In the genomic region with DNA sequence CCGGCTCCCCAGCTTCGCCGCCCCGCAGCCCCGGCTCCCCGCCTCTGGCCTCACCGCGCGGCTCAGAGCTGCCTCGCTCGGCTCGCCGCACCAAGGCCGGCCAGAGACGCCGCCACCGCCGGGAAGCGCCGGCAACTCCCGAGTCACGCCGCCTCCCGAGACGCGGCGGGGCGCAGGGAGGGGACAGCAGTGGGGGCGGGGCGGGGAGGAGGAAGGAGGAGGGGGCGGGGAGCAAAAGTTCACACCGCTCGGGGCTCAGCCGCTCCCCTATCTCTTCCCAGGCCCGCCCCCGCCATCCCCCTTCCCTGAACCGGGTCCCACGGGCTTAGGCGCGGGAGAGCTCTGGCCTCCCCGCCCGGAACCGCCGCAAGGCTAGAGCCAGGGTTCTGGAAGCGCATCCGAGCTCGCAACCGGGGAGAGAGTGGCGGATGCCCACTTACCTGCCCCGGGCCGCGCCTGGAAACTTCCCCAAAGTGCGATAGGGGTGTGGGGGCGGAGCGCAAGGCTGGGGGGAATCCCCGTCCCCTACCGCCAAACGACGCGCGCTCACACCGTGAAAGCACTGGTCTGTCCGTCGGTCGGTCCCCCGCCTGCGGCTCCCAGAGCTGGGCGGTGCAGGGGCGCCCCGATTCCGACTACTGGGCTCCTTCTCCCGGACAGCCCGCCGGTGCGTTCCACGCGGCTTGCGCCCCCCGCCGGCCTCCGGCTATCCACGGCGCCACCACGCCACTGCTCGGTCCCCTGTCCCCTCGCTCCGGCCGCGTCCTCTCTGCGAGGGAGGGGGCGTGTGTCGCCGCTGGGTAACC, we compare ENCODE assay signal across 1 cellular context.
TF ChIP-seq lines count a peak whose summit lies in the region.

No MANE protein-coding gene starts in this region.

TF ChIP-seq in HepG2, 621 proteins besides CTCF, POLR2A, EP300 and RAD21 (continues in another document):
- TF ChIP-seq, protein P1, sequence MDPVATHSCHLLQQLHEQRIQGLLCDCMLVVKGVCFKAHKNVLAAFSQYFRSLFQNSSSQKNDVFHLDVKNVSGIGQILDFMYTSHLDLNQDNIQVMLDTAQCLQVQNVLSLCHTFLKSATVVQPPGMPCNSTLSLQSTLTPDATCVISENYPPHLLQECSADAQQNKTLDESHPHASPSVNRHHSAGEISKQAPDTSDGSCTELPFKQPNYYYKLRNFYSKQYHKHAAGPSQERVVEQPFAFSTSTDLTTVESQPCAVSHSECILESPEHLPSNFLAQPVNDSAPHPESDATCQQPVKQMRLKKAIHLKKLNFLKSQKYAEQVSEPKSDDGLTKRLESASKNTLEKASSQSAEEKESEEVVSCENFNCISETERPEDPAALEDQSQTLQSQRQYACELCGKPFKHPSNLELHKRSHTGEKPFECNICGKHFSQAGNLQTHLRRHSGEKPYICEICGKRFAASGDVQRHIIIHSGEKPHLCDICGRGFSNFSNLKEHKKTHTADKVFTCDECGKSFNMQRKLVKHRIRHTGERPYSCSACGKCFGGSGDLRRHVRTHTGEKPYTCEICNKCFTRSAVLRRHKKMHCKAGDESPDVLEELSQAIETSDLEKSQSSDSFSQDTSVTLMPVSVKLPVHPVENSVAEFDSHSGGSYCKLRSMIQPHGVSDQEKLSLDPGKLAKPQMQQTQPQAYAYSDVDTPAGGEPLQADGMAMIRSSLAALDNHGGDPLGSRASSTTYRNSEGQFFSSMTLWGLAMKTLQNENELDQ (CRISPR knock-in tag; IDR thresholded peaks at IDR 0.05; ENCODE audit: borderline replicate concordance) = no peak
- TF ChIP-seq TEAD2 (CRISPR knock-in tag; IDR thresholded peaks at IDR 0.05) (no peak), ZNF547 (CRISPR knock-in tag; IDR thresholded peaks at IDR 0.05) (no peak), HMG20A (CRISPR knock-in tag; IDR thresholded peaks at IDR 0.05; ENCODE audit: borderline replicate concordance) (no peak), SATB2 (CRISPR knock-in tag; IDR thresholded peaks at IDR 0.05) (no peak), CBX2 (IDR thresholded peaks at IDR 0.05; ENCODE audit: low read depth, low read length) (no peak), CBX2 (CRISPR knock-in tag; IDR thresholded peaks at IDR 0.05; ENCODE audit: low read depth) (0 out of 2 replicates have a peak, but pooled peaks have one; percentile 50), ZNF263 (CRISPR knock-in tag; IDR thresholded peaks at IDR 0.05) (no peak), TMF1 (CRISPR knock-in tag; IDR thresholded peaks at IDR 0.05; ENCODE audit: low read depth) (0 out of 2 replicates have a peak, but pooled peaks have one; percentile 45), HCFC1 (IDR thresholded peaks at IDR 0.05; ENCODE audit: low read depth, low read length) (no peak), SAP130 (CRISPR knock-in tag; IDR thresholded peaks at IDR 0.05; ENCODE audit: low read depth) (peak; percentile 20; the same call in 1 of the 2 replicates), ZSCAN20 (CRISPR knock-in tag; IDR thresholded peaks at IDR 0.05; ENCODE audit: borderline replicate concordance) (no peak), ZNF34 (CRISPR knock-in tag; IDR thresholded peaks at IDR 0.05; ENCODE audit: borderline replicate concordance) (0 out of 2 replicates have a peak, but pooled peaks have one; percentile 47), ZFX (CRISPR knock-in tag; IDR thresholded peaks at IDR 0.05; ENCODE audit: low read depth) (peak; percentile 58), TCF12 (IDR thresholded peaks at IDR 0.05) (no peak), TCF12 (CRISPR knock-in tag; IDR thresholded peaks at IDR 0.05) (no peak), RCOR2 (CRISPR knock-in tag; IDR thresholded peaks at IDR 0.05) (no peak), BHLHE40 (IDR thresholded peaks at IDR 0.05; ENCODE audit: low read length) (no peak), RFXANK (CRISPR knock-in tag; IDR thresholded peaks at IDR 0.05) (no peak), MTF1 (CRISPR knock-in tag; IDR thresholded peaks at IDR 0.05) (no peak), TOE1 (CRISPR knock-in tag; IDR thresholded peaks at IDR 0.05) (no peak), ELF4 (CRISPR knock-in tag; IDR thresholded peaks at IDR 0.05; ENCODE audit: borderline replicate concordance) (no peak), ZNF225 (CRISPR knock-in tag; IDR thresholded peaks at IDR 0.05) (no peak), POLR2AphosphoS5 (IDR thresholded peaks at IDR 0.05; ENCODE audit: low read depth, low read length) (peak; percentile 17; the same call in 1 of the 2 replicates), NFATC3 (CRISPR knock-in tag; IDR thresholded peaks at IDR 0.05) (0 out of 2 replicates have a peak, but pooled peaks have one; percentile 33), ZNF430 (CRISPR knock-in tag; IDR thresholded peaks at IDR 0.05) (peak; percentile 69), HOXA9 (CRISPR knock-in tag; IDR thresholded peaks at IDR 0.05; ENCODE audit: borderline replicate concordance) (no peak), ZNF235 (CRISPR knock-in tag; IDR thresholded peaks at IDR 0.05; ENCODE audit: borderline replicate concordance) (0 out of 2 replicates have a peak, but pooled peaks have one; percentile 63), ZC3H13 (CRISPR knock-in tag; IDR thresholded peaks at IDR 0.05) (peak; percentile 43; the same call in 1 of the 2 replicates), SNAPC2 (CRISPR knock-in tag; IDR thresholded peaks at IDR 0.05) (0 out of 2 replicates have a peak, but pooled peaks have one; percentile 52), EED (CRISPR knock-in tag; IDR thresholded peaks at IDR 0.05) (no peak), NCOA2 (CRISPR knock-in tag; IDR thresholded peaks at IDR 0.05) (no peak)
- TF ChIP-seq, protein P2, sequence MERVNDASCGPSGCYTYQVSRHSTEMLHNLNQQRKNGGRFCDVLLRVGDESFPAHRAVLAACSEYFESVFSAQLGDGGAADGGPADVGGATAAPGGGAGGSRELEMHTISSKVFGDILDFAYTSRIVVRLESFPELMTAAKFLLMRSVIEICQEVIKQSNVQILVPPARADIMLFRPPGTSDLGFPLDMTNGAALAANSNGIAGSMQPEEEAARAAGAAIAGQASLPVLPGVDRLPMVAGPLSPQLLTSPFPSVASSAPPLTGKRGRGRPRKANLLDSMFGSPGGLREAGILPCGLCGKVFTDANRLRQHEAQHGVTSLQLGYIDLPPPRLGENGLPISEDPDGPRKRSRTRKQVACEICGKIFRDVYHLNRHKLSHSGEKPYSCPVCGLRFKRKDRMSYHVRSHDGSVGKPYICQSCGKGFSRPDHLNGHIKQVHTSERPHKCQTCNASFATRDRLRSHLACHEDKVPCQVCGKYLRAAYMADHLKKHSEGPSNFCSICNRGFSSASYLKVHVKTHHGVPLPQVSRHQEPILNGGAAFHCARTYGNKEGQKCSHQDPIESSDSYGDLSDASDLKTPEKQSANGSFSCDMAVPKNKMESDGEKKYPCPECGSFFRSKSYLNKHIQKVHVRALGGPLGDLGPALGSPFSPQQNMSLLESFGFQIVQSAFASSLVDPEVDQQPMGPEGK (CRISPR knock-in tag; IDR thresholded peaks at IDR 0.05) = no peak; the same call in none of the 2 replicates
- TF ChIP-seq, protein P3, sequence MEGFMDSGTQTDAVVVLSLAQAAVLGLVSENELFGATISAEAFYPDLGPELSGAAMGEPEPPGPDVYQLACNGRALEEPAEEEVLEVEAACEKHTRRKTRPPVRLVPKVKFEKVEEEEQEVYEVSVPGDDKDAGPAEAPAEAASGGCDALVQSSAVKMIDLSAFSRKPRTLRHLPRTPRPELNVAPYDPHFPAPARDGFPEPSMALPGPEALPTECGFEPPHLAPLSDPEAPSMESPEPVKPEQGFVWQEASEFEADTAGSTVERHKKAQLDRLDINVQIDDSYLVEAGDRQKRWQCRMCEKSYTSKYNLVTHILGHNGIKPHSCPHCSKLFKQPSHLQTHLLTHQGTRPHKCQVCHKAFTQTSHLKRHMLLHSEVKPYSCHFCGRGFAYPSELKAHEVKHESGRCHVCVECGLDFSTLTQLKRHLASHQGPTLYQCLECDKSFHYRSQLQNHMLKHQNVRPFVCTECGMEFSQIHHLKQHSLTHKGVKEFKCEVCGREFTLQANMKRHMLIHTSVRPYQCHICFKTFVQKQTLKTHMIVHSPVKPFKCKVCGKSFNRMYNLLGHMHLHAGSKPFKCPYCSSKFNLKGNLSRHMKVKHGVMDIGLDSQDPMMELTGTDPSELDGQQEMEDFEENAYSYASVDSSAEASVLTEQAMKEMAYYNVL (CRISPR knock-in tag; IDR thresholded peaks at IDR 0.05; ENCODE audit: borderline replicate concordance) = peak; percentile 47; the same call in 1 of the 2 replicates
- TF ChIP-seq, protein P4, sequence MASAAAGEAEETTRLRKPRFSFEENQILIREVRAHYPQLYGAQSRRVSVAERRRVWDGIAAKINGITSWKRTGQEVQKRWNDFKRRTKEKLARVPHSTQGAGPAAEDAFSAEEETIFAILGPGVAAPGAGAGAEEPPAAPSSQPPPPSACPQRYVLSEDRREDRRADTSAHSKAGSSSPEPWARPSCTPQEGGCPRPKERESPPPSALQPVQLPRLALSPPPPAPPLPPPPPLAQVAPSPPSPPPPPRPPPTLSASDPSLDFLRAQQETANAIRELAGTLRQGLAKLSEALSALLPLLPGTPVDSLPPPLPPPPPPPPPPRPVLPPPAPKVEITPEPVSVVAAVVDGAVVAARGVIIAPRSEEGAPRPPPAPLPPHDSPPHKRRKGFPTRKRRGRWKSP (CRISPR knock-in tag; IDR thresholded peaks at IDR 0.05) = 0 out of 2 replicates have a peak, but pooled peaks have one; percentile 10
- TF ChIP-seq, protein P5, sequence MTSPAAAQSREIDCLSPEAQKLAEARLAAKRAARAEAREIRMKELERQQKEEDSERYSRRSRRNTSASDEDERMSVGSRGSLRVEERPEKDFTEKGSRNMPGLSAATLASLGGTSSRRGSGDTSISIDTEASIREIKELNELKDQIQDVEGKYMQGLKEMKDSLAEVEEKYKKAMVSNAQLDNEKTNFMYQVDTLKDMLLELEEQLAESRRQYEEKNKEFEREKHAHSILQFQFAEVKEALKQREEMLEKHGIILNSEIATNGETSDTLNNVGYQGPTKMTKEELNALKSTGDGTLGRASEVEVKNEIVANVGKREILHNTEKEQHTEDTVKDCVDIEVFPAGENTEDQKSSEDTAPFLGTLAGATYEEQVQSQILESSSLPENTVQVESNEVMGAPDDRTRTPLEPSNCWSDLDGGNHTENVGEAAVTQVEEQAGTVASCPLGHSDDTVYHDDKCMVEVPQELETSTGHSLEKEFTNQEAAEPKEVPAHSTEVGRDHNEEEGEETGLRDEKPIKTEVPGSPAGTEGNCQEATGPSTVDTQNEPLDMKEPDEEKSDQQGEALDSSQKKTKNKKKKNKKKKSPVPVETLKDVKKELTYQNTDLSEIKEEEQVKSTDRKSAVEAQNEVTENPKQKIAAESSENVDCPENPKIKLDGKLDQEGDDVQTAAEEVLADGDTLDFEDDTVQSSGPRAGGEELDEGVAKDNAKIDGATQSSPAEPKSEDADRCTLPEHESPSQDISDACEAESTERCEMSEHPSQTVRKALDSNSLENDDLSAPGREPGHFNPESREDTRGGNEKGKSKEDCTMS (CRISPR knock-in tag; conservative IDR thresholded peaks at IDR 0.05) = no peak
- TF ChIP-seq, protein P6, sequence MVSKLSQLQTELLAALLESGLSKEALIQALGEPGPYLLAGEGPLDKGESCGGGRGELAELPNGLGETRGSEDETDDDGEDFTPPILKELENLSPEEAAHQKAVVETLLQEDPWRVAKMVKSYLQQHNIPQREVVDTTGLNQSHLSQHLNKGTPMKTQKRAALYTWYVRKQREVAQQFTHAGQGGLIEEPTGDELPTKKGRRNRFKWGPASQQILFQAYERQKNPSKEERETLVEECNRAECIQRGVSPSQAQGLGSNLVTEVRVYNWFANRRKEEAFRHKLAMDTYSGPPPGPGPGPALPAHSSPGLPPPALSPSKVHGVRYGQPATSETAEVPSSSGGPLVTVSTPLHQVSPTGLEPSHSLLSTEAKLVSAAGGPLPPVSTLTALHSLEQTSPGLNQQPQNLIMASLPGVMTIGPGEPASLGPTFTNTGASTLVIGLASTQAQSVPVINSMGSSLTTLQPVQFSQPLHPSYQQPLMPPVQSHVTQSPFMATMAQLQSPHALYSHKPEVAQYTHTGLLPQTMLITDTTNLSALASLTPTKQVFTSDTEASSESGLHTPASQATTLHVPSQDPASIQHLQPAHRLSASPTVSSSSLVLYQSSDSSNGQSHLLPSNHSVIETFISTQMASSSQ (IDR thresholded peaks at IDR 0.05; ENCODE audit: low read depth) = no peak
- TF ChIP-seq, protein P6 (CRISPR knock-in tag; IDR thresholded peaks at IDR 0.05; ENCODE audit: borderline replicate concordance) = no peak
- TF ChIP-seq, protein P7, sequence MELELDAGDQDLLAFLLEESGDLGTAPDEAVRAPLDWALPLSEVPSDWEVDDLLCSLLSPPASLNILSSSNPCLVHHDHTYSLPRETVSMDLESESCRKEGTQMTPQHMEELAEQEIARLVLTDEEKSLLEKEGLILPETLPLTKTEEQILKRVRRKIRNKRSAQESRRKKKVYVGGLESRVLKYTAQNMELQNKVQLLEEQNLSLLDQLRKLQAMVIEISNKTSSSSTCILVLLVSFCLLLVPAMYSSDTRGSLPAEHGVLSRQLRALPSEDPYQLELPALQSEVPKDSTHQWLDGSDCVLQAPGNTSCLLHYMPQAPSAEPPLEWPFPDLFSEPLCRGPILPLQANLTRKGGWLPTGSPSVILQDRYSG (CRISPR knock-in tag; IDR thresholded peaks at IDR 0.05) = no peak
- TF ChIP-seq, protein P8, sequence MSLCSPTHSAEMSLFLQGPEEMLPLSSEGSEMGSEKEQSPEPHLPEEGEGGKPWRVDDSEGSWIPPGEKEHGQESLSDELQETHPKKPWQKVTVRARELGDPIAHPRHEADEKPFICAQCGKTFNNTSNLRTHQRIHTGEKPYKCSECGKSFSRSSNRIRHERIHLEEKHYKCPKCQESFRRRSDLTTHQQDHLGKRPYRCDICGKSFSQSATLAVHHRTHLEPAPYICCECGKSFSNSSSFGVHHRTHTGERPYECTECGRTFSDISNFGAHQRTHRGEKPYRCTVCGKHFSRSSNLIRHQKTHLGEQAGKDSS (CRISPR knock-in tag; IDR thresholded peaks at IDR 0.05; ENCODE audit: borderline replicate concordance, low read depth) = peak; percentile 13; the same call in 1 of the 2 replicates
- TF ChIP-seq, protein P9, sequence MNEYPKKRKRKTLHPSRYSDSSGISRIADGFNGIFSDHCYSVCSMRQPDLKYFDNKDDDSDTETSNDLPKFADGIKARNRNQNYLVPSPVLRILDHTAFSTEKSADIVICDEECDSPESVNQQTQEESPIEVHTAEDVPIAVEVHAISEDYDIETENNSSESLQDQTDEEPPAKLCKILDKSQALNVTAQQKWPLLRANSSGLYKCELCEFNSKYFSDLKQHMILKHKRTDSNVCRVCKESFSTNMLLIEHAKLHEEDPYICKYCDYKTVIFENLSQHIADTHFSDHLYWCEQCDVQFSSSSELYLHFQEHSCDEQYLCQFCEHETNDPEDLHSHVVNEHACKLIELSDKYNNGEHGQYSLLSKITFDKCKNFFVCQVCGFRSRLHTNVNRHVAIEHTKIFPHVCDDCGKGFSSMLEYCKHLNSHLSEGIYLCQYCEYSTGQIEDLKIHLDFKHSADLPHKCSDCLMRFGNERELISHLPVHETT (CRISPR knock-in tag; conservative IDR thresholded peaks at IDR 0.05) = no peak
